In genomic region chr11:76085321-76085720, GRCh38 we compare ENCODE assay signal across 17 cellular contexts.
DNase-seq lines count a peak whose midpoint lies in the region; ATAC-seq and TF ChIP-seq lines count a peak whose summit lies in the region.
"Had no signal": no experiment of that assay in that cellular context is flagged by ENCODE, and none has a peak within 500 bp of the region (broad histone marks: within the 10 kb centered on the region; RNA-seq: fewer than 3 reads in every experiment).

No MANE protein-coding gene starts in this region.

- peaks cover 8% of the 10 kb centered on the region for H3K36me3 Mint-ChIP-seq in neural crest cell (ENCODE audit: low read depth)
- peaks cover 57% of the 10 kb centered on the region for H3K36me3 Mint-ChIP-seq in stimulated activated memory B cell treated with anti-CD40 and anti-IgM and Interleukin-4, amounts not matched to agents 10 μg/mL and 1 μg/mL and 100 μg/mL, for 72 hours

- TF ChIP-seq CTCF in cardiac muscle cell (IDR thresholded peaks at IDR 0.05; ENCODE audit: low read depth, low read length), result no peak
- no peak for TF ChIP-seq CTCF in heart left ventricle (IDR thresholded peaks at IDR 0.05)
- TF ChIP-seq CTCF in neural crest cell (conservative IDR thresholded peaks at IDR 0.05), result no peak

- WGBS in heart left ventricle, 4 donors, result 62 to 88% (median 73%) methylated on average over 1 of the region's 1 CpG

- no peaks in the 10 kb centered on the region for H3K9me3 ChIP-seq in cardiac muscle cell (ENCODE audit: low read depth)
- H3K9me3 ChIP-seq in heart left ventricle, result peaks cover 0 to 8% (median under 1%) of the 10 kb centered on the region in 12 donors
- peaks cover 2% of the 10 kb centered on the region for H3K9me3 ChIP-seq in adipocyte (ENCODE audit: control insufficient read depth, low read length)

- peaks cover 20% of the 10 kb centered on the region for H3K4me1 Mint-ChIP-seq in neural crest cell
- H3K4me1 Mint-ChIP-seq in stimulated activated memory B cell treated with anti-CD40 and anti-IgM and Interleukin-4, amounts not matched to agents 10 μg/mL and 1 μg/mL and 100 μg/mL, for 72 hours, result no peaks in the 10 kb centered on the region
- H3K4me1 Mint-ChIP-seq in stimulated activated naive CD8-positive, alpha-beta T cell treated with anti-CD3 and anti-CD28 coated beads, Interleukin-15, amount 100 ng/mL, for 72 hours, result no peaks in the 10 kb centered on the region

- H3K4me3 Mint-ChIP-seq in neural crest cell, result no peak overlapping the region
- H3K4me3 Mint-ChIP-seq in stimulated activated memory B cell treated with anti-CD40 and anti-IgM and Interleukin-4, amounts not matched to agents 10 μg/mL and 1 μg/mL and 100 μg/mL, for 72 hours, result no peak overlapping the region
- no peak overlapping the region for H3K4me3 Mint-ChIP-seq in stimulated activated naive CD8-positive, alpha-beta T cell treated with anti-CD3 and anti-CD28 coated beads, Interleukin-15, amount 100 ng/mL, for 72 hours
- H3K4me3 Mint-ChIP-seq: CD14-positive monocyte; CD8-positive, alpha-beta T cell had no signal

- peak overlapping the region; percentile 26 for H3K9ac ChIP-seq in adipocyte (ENCODE audit: low read length)

- H3K27me3 ChIP-seq in cardiac muscle cell (no peaks in the 10 kb centered on the region), heart left ventricle (no peaks in the 10 kb centered on the region), adipocyte (replicated peaks; ENCODE audit: control insufficient read depth, insufficient read depth, low read length) (no peaks in the 10 kb centered on the region)

- H3K9me3 Mint-ChIP-seq in neural crest cell, result no peaks in the 10 kb centered on the region
- peaks cover 10% of the 10 kb centered on the region for H3K9me3 Mint-ChIP-seq in stimulated activated memory B cell treated with anti-CD40 and anti-IgM and Interleukin-4, amounts not matched to agents 10 μg/mL and 1 μg/mL and 100 μg/mL, for 72 hours
- peaks cover 7 to 15% of the 10 kb centered on the region in 2 donors for H3K9me3 Mint-ChIP-seq in stimulated activated naive CD8-positive, alpha-beta T cell treated with anti-CD3 and anti-CD28 coated beads, Interleukin-15, amount 100 ng/mL, for 72 hours

- intact Hi-C loops in heart left ventricle (cut with DNase I), result no loop called here

- H3K4me3 ChIP-seq in cardiac muscle cell (no peak overlapping the region), heart left ventricle (no peak overlapping the region), adipocyte (ENCODE audit: low read length) (no peak overlapping the region)

- ATAC-seq in heart left ventricle (no peak), HG02852 (IDR thresholded peaks at IDR 0.05; ENCODE audit: unreplicated experiment) (no peak)
- no peak for ATAC-seq in stimulated activated memory B cell treated with anti-CD40 and anti-IgM and Interleukin-4, amounts not matched to agents 10 μg/mL and 1 μg/mL and 100 μg/mL, for 72 hours
- no peak for ATAC-seq in stimulated activated naive CD8-positive, alpha-beta T cell treated with anti-CD3 and anti-CD28 coated beads, Interleukin-15, amount 100 ng/mL, for 72 hours
- ATAC-seq: CD8-positive, alpha-beta T cell had no signal

- DNase-seq in cardiac muscle cell (ENCODE audit: low read depth in 1 of 2, low spot score in 1 of 2), result no peak
- no peak for DNase-seq in heart left ventricle
- DNase-seq in adipocyte (ENCODE audit: low read depth), result no peak
- no peak for DNase-seq in neural crest cell (ENCODE audit: low read depth, low spot score)
- no peak for DNase-seq in stimulated activated naive CD8-positive, alpha-beta T cell treated with anti-CD3 and anti-CD28 coated beads, Interleukin-15, amount 100 ng/mL, for 72 hours
- DNase-seq in NCI-H446 (lab: John Stamatoyannopoulos, UW), result no peak
- DNase-seq: 8988T; CD8-positive, alpha-beta T cell; COR-L47; DMS153; DMS79 treated with DMSO at 0.1 percent for 48 hours; EL; HCEC 1CT had no signal

- H3K27me3 Mint-ChIP-seq in neural crest cell (ENCODE audit: low read depth), result no peaks in the 10 kb centered on the region
- no peaks in the 10 kb centered on the region for H3K27me3 Mint-ChIP-seq in stimulated activated memory B cell treated with anti-CD40 and anti-IgM and Interleukin-4, amounts not matched to agents 10 μg/mL and 1 μg/mL and 100 μg/mL, for 72 hours
- no peaks in the 10 kb centered on the region for H3K27me3 Mint-ChIP-seq in stimulated activated naive CD8-positive, alpha-beta T cell treated with anti-CD3 and anti-CD28 coated beads, Interleukin-15, amount 100 ng/mL, for 72 hours

- peak overlapping the region; percentile 70 for H3K27ac Mint-ChIP-seq in neural crest cell (ENCODE audit: unreplicated experiment)
- H3K27ac Mint-ChIP-seq in stimulated activated memory B cell treated with anti-CD40 and anti-IgM and Interleukin-4, amounts not matched to agents 10 μg/mL and 1 μg/mL and 100 μg/mL, for 72 hours, result peak overlapping the region; percentile 60
- H3K27ac Mint-ChIP-seq in stimulated activated naive CD8-positive, alpha-beta T cell treated with anti-CD3 and anti-CD28 coated beads, Interleukin-15, amount 100 ng/mL, for 72 hours, result no peak overlapping the region
- H3K27ac Mint-ChIP-seq: CD8-positive, alpha-beta T cell had no signal

- H3K27ac ChIP-seq in cardiac muscle cell, result peak overlapping the region; percentile 42
- H3K27ac ChIP-seq in heart left ventricle, result peak overlapping the region in 1 of 12 donors; percentile 78
- H3K27ac ChIP-seq: HL-60 had no signal

- H3K4me1 ChIP-seq in cardiac muscle cell (ENCODE audit: low read depth), result peaks cover 22% of the 10 kb centered on the region
- H3K4me1 ChIP-seq in heart left ventricle, result peaks cover 0 to 25% (median 10%) of the 10 kb centered on the region in 12 donors
- H3K4me1 ChIP-seq in adipocyte (ENCODE audit: control insufficient read depth, insufficient read depth, low read length), result peaks cover 52% of the 10 kb centered on the region

- H3K36me3 ChIP-seq in cardiac muscle cell (no peaks in the 10 kb centered on the region), heart left ventricle (peaks cover 0 to 6% (median 0%) of the 10 kb centered on the region in 9 donors), adipocyte (ENCODE audit: control insufficient read depth, insufficient read depth, low read length, severe bottlenecking) (peaks cover 3% of the 10 kb centered on the region)

- TF ChIP-seq POLR2A in heart left ventricle (IDR thresholded peaks at IDR 0.05), result no peak

Comparison
In these comparisons a context has a peak if more than half of its experiments do, and no peak if none do; other contexts are left out.
1. H3K27ac Mint-ChIP-seq: peak in neural crest cell (single experiment) and stimulated activated memory B cell treated with anti-CD40 and anti-IgM and Interleukin-4, amounts not matched to agents 10 μg/mL and 1 μg/mL and 100 μg/mL, for 72 hours (single experiment); none in stimulated activated naive CD8-positive, alpha-beta T cell treated with anti-CD3 and anti-CD28 coated beads, Interleukin-15, amount 100 ng/mL, for 72 hours (0 of 2).